8 cellular contexts compared by ENCODE assay signal in genomic region chr11:112279901-112280267, GRCh38. TPM values are rescaled to one million over a fixed set of nuclear protein-coding genes. Genes with fewer than 3 reads are reported as not detected.
A peak's percentile ranks its signal among the peaks of the same experiment; 100 is the strongest.
DNase-seq lines count a peak whose midpoint lies in the region; ATAC-seq, FAIRE-seq and TF ChIP-seq lines count a peak whose summit lies in the region.

No MANE protein-coding gene starts in this region.

- peak overlapping the region in 1 of 5 donors; percentile 48 for H3K27ac ChIP-seq in adrenal gland
- no peak overlapping the region for H3K27ac ChIP-seq in hepatocyte
- H3K27ac ChIP-seq in gastrocnemius medialis: peak overlapping the region in 1 of 4 donors; percentile 29

- no peaks in the 10 kb centered on the region for H3K79me2 ChIP-seq in hepatocyte

- H3K27ac Mint-ChIP-seq in T-helper 1 cell treated with Interleukin-12 subunit alpha and Interleukin-12 subunit beta and Interleukin-4 antibody, amounts not matched to agents 30 μg/mL and 1 μg/mL, for 36 hours: no peak overlapping the region

- H3K9me3 ChIP-seq in adrenal gland (replicated peaks in 1 of 3) (no peaks in the 10 kb centered on the region), hepatocyte (ENCODE audit: low read depth) (no peaks in the 10 kb centered on the region), gastrocnemius medialis (no peaks in the 10 kb centered on the region)

- WGBS in adrenal gland, 4 donors: 6 to 27% (median 7%) methylated on average over 3 to 15 of the region's 15 CpGs
- WGBS in hepatocyte (ENCODE audit: low lambda C conversion rate, missing lambda C conversion rate): 3% methylated on average over 12 of the region's 15 CpGs

- in situ Hi-C loops in gastrocnemius medialis (cut with MboI; ENCODE audit: low sequenced_read_pairs in 4 of 4): loop anchor here (5.0 to 25.0 kb wide), 4 partner anchors 58 to 1007 kb away; no protein-coding TSS in a partner anchor

- peak overlapping the region; percentile 89 for H2AFZ ChIP-seq in hepatocyte

- DNase-seq in D721Med (ENCODE audit: insufficient read length, low spot score) (peak; percentile 64), adrenal gland (peak; percentile 41 to 82 (median 72)), hepatocyte (ENCODE audit: low spot score) (peak; percentile 79), gastrocnemius medialis (peak; percentile 19 to 35)

- H3K4me3 ChIP-seq in adrenal gland (peak overlapping the region in 2 of 4 donors; percentile 22 to 48), hepatocyte (no peak overlapping the region), gastrocnemius medialis (peak overlapping the region; percentile 43 to 67 (median 60))

- intact Hi-C loops in adrenal gland (cut with DNase I): loop anchor here (2.0 to 10.0 kb wide), 5 partner anchors 58 to 1005 kb away; no protein-coding TSS in a partner anchor
- intact Hi-C loops in gastrocnemius medialis (cut with DNase I; ENCODE audit: low total_unique reads): loop anchor here (1.0 to 10.0 kb wide), 3 partner anchors 61 to 1035 kb away; partner anchors contain the start of gene TTC12

- H3K36me3 ChIP-seq in adrenal gland (replicated peaks in 1 of 2) (no peaks in the 10 kb centered on the region), hepatocyte (replicated peaks; ENCODE audit: insufficient read depth, low read depth) (no peaks in the 10 kb centered on the region), gastrocnemius medialis (no peaks in the 10 kb centered on the region)

- H3K4me1 ChIP-seq in adrenal gland (replicated peaks in 1 of 2) (peaks cover 0 to 3% of the 10 kb centered on the region in 2 donors), hepatocyte (ENCODE audit: insufficient read depth) (peaks cover 7% of the 10 kb centered on the region), gastrocnemius medialis (peaks cover 0 to 4% of the 10 kb centered on the region in 2 donors)

- H3K27me3 Mint-ChIP-seq in T-helper 1 cell treated with Interleukin-12 subunit alpha and Interleukin-12 subunit beta and Interleukin-4 antibody, amounts not matched to agents 30 μg/mL and 1 μg/mL, for 36 hours (ENCODE audit: low read depth): peaks cover 5% of the 10 kb centered on the region

- TF ChIP-seq CTCF in D721Med (IDR thresholded peaks at IDR 0.05; ENCODE audit: insufficient read depth, missing control alignments): peak; percentile 67
- TF ChIP-seq CTCF in LNCAP (IDR thresholded peaks at IDR 0.05): peak; percentile 81
- TF ChIP-seq CTCF in adrenal gland (IDR thresholded peaks at IDR 0.05): peak; percentile 46 to 88 (median 63)
- TF ChIP-seq CTCF in hepatocyte (IDR thresholded peaks at IDR 0.05; ENCODE audit: poor library complexity): peak; percentile 92
- peak; percentile 30 to 95 (median 58) for TF ChIP-seq CTCF in gastrocnemius medialis (IDR thresholded peaks at IDR 0.05 in 4 of 5, conservative IDR thresholded peaks at IDR 0.05 in 1 of 5)

- no peaks in the 10 kb centered on the region for H3K27me3 ChIP-seq in adrenal gland
- no peaks in the 10 kb centered on the region for H3K27me3 ChIP-seq in hepatocyte
- H3K27me3 ChIP-seq in gastrocnemius medialis: no peaks in the 10 kb centered on the region

- peak overlapping the region; percentile 89 for H3K4me3 Mint-ChIP-seq in T-helper 1 cell treated with Interleukin-12 subunit alpha and Interleukin-12 subunit beta and Interleukin-4 antibody, amounts not matched to agents 30 μg/mL and 1 μg/mL, for 36 hours

- no peak for FAIRE-seq in D721Med (lab: Jason Lieb, UNC)

- H3K4me2 ChIP-seq in hepatocyte: peak overlapping the region; percentile 88

- TF ChIP-seq POLR2A in adrenal gland (IDR thresholded peaks at IDR 0.05) (no peak), gastrocnemius medialis (IDR thresholded peaks at IDR 0.05) (no peak)

- H3K9me3 Mint-ChIP-seq in T-helper 1 cell treated with Interleukin-12 subunit alpha and Interleukin-12 subunit beta and Interleukin-4 antibody, amounts not matched to agents 30 μg/mL and 1 μg/mL, for 36 hours: no peaks in the 10 kb centered on the region

- peaks cover 28% of the 10 kb centered on the region for H3K4me1 Mint-ChIP-seq in T-helper 1 cell treated with Interleukin-12 subunit alpha and Interleukin-12 subunit beta and Interleukin-4 antibody, amounts not matched to agents 30 μg/mL and 1 μg/mL, for 36 hours (ENCODE audit: low read depth)

- no peaks in the 10 kb centered on the region for H3K9me2 ChIP-seq in hepatocyte (replicated peaks; ENCODE audit: insufficient read depth)

- peak; percentile 56 for ATAC-seq in GM21529 (IDR thresholded peaks at IDR 0.05; ENCODE audit: unreplicated experiment)
- ATAC-seq in gastrocnemius medialis: peak; percentile 61 to 80
- ATAC-seq in HG03039 (IDR thresholded peaks at IDR 0.05; ENCODE audit: unreplicated experiment): no peak

- no peaks in the 10 kb centered on the region for H3K36me3 Mint-ChIP-seq in T-helper 1 cell treated with Interleukin-12 subunit alpha and Interleukin-12 subunit beta and Interleukin-4 antibody, amounts not matched to agents 30 μg/mL and 1 μg/mL, for 36 hours (ENCODE audit: low read depth)

- H4K20me1 ChIP-seq in hepatocyte (ENCODE audit: insufficient read depth, poor library complexity, severe bottlenecking): no peaks in the 10 kb centered on the region

RNA-seq across cellular contexts. Expression of gene PLET1, which starts 19.2 kb away (rescaled TPM):
- total RNA-seq in adrenal gland: not detected
- not detected for polyA plus RNA-seq in adrenal gland
- not detected in 2 replicates for total RNA-seq in hepatocyte
- 0.34 TPM in 1 of 2 replicates, not detected in the other for polyA plus RNA-seq in hepatocyte
- total RNA-seq in gastrocnemius medialis: not detected

RNA-seq across cellular contexts. Expression of gene PTS, which starts 53.7 kb away (rescaled TPM):
- 100 to 1,000 TPM in 2 of 8 donors, 10 to 100 TPM in 6; 47.2 to 129 (median 70.4) TPM for total RNA-seq in adrenal gland
- polyA plus RNA-seq in adrenal gland: 100 to 1,000 TPM in 2 of 3 donors, 10 to 100 TPM in 1; 84.7 to 146 (median 134) TPM
- 37.5 and 44.3 TPM in 2 replicates for total RNA-seq in hepatocyte
- polyA plus RNA-seq in hepatocyte: 81.7 and 84.6 TPM in 2 replicates
- 10 to 100 TPM; 23.4 to 81.5 (median 38.5) TPM for total RNA-seq in gastrocnemius medialis

Comparison
In these comparisons a context has a peak if more than half of its experiments do, and no peak if none do; other contexts are left out.
1. DNase-seq: peak in every context shown above with its lines; median percentile 79 in hepatocyte; 72 in adrenal gland; 64 in D721Med; 27 in gastrocnemius medialis.